8 cellular contexts compared by ENCODE assay signal in the genomic region with DNA sequence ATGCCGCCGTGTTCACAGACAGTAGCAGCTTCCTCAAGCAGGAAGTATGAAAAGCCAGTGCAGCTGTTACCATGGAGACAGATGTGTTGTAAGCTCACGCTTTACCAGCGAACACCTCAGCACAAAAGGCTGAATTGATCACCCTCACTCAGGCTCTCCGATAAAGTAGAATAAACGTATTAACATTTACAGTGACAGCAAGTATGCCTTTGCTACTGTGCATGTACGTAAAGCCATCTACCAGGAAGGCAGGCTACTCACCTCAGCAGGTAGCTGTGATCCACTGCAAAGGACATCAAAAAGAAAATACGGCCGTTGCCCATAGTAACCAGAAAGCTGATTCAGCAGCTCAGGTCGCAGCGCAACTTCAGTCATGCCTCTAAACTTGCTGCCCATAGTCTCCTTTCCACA.
DNase-seq lines count a peak whose midpoint lies in the region; ATAC-seq, FAIRE-seq and TF ChIP-seq lines count a peak whose summit lies in the region.
"Not testable (repeated sequence)": the region's sequence is repeated elsewhere in the genome, so short reads cannot be mapped to it uniquely, and the experiment has no call there.

No MANE protein-coding gene starts in this region.

- CTCF ChIA-PET in IMR-90 (lab: Yijun Ruan, JAX), result not testable (repeated sequence)

- H4K8ac ChIP-seq in IMR-90 (ENCODE audit: low read depth in 2 of 2, low read length in 2 of 2), result not testable (repeated sequence)

- TF ChIP-seq CTCF in IMR-90 (conservative IDR thresholded peaks at IDR 0.05; ENCODE audit: low read depth, low read length); endothelial cell (IDR thresholded peaks at IDR 0.05; ENCODE audit: unreplicated experiment): not testable (repeated sequence)

- not testable (repeated sequence) for H3K27me3 Mint-ChIP-seq in endothelial cell (ENCODE audit: unreplicated experiment)

- H3K9me3 ChIP-seq in BLaER1; IMR-90 (ENCODE audit: control insufficient read depth, insufficient read depth, low read length); small intestine (ENCODE audit: control insufficient read depth, low read depth): not testable (repeated sequence)

- not testable (repeated sequence) for H3K23ac ChIP-seq in IMR-90 (ENCODE audit: low read depth, low read length)

- not testable (repeated sequence) for H3K4me1 ChIP-seq in BLaER1; IMR-90 (ENCODE audit: control insufficient read depth, insufficient read depth, low read length); small intestine (ENCODE audit: control insufficient read depth in 2 of 2, insufficient read depth in 1 of 2, low read depth in 1 of 2, low read length in 1 of 2)

- H4K20me1 ChIP-seq in BLaER1; IMR-90 (ENCODE audit: insufficient read depth, low read length): not testable (repeated sequence)

- TF ChIP-seq POLR2A in IMR-90 (IDR thresholded peaks at IDR 0.05; ENCODE audit: low read depth, low read length), result not testable (repeated sequence)

- dilution Hi-C loops in IMR-90 (cut with HindIII; ENCODE audit: low sequenced_read_pairs, unreplicated experiment), result not testable (repeated sequence)

- H3K36me3 ChIP-seq in BLaER1; IMR-90 (ENCODE audit: control insufficient read depth, insufficient read depth, low read length); small intestine (ENCODE audit: control insufficient read depth in 2 of 2, insufficient read depth in 2 of 2, low read length in 2 of 2): not testable (repeated sequence)

- not testable (repeated sequence) for TF ChIP-seq RAD21 in IMR-90 (IDR thresholded peaks at IDR 0.05; ENCODE audit: low read length)

- H3K14ac ChIP-seq in IMR-90 (replicated peaks; ENCODE audit: low read depth, low read length), result not testable (repeated sequence)

- BruUV-seq in IMR-90 (replicated peaks; lab: Mats Ljungman, UMichigan), result not testable (repeated sequence)

- H3K9me3 Mint-ChIP-seq in endothelial cell (ENCODE audit: unreplicated experiment), result not testable (repeated sequence)

- no CpG with 5 or more reads among the region's 11 CpGs for WGBS in IMR-90 (ENCODE audit: extremely low coverage in 2 of 2, insufficient read length in 1 of 2), 2 experiments
- WGBS in small intestine, 3 donors, result 6 to 27% (median 22%) methylated on average over 11 of the region's 11 CpGs

- H3K18ac ChIP-seq in IMR-90 (ENCODE audit: low read depth, low read length), result not testable (repeated sequence)

- H2BK20ac ChIP-seq in IMR-90 (ENCODE audit: low read depth, low read length), result not testable (repeated sequence)

- not testable (repeated sequence) for H2BK120ac ChIP-seq in IMR-90 (ENCODE audit: low read depth, low read length)

- not testable (repeated sequence) for H3K27ac ChIP-seq in BLaER1; IMR-90 (ENCODE audit: insufficient read depth, low read length)
- H3K27ac ChIP-seq in small intestine (ENCODE audit: low read depth in 1 of 2, low read length in 1 of 2), result peak overlapping the region in 1 of 2 donors; percentile 55

- not testable (repeated sequence) for H2AFZ ChIP-seq in IMR-90 (replicated peaks; ENCODE audit: low read length, poor library complexity)

- not testable (repeated sequence) for H4K5ac ChIP-seq in IMR-90 (ENCODE audit: low read depth, low read length)

- H2AK5ac ChIP-seq in IMR-90 (ENCODE audit: low read depth, low read length), result not testable (repeated sequence)

- peaks cover 18% of the 10 kb centered on the region for H3K4me1 Mint-ChIP-seq in endothelial cell (ENCODE audit: unreplicated experiment)

- not testable (repeated sequence) for ATAC-seq in IMR-90 (ENCODE audit: low read depth)

- FAIRE-seq in small intestine (lab: Jason Lieb, UNC), result not testable (repeated sequence)

- intact Hi-C loops in IMR-90 (cut with micrococcal nuclease), result not testable (repeated sequence)

- in situ Hi-C loops in IMR-90 (cut with MboI; ENCODE audit: low sequenced_read_pairs), result not testable (repeated sequence)

- not testable (repeated sequence) for H3K4ac ChIP-seq in IMR-90 (ENCODE audit: low read depth, low read length)

- not testable (repeated sequence) for H3K9ac ChIP-seq in BLaER1; IMR-90 (ENCODE audit: low read depth, low read length)

- not testable (repeated sequence) for H4K91ac ChIP-seq in IMR-90 (ENCODE audit: insufficient read depth, low read depth, low read length)

- H3K27me3 ChIP-seq in BLaER1; IMR-90 (ENCODE audit: control insufficient read depth, insufficient read depth, low read length); small intestine (ENCODE audit: control insufficient read depth in 2 of 2, insufficient read depth in 2 of 2, low read length in 2 of 2): not testable (repeated sequence)

- DNase-seq in IMR-90, result peak; percentile 54
- peak; percentile 21 for DNase-seq in NCI-H82 (lab: John Stamatoyannopoulos, UW)
- DNase-seq in activated CD4-positive, alpha-beta T cell treated with anti-CD3 and anti-CD28 coated beads for 4 hours, result peak; percentile 8 to 29
- peak; percentile 75 for DNase-seq in amniotic epithelial cell (ENCODE audit: low read depth)
- DNase-seq in endothelial cell (ENCODE audit: low spot score), result peak; percentile 17
- DNase-seq in kidney tubule cell (ENCODE audit: low spot score), result peak; percentile 29
- DNase-seq in small intestine, result peak; percentile 58

- H3K9me1 ChIP-seq in IMR-90 (ENCODE audit: insufficient read depth, low read length), result not testable (repeated sequence)

- POLR2A ChIA-PET in IMR-90 (lab: Charles Lee; ENCODE audit: unreplicated experiment), result not testable (repeated sequence)

- not testable (repeated sequence) for H3K79me1 ChIP-seq in IMR-90 (ENCODE audit: low read depth in 1 of 2, low read length in 2 of 2)

- peak overlapping the region; percentile 22 for H3K4me2 ChIP-seq in BLaER1
- H3K4me2 ChIP-seq in IMR-90 (ENCODE audit: low read depth, low read length), result not testable (repeated sequence)

- not testable (repeated sequence) for H3K4me3 ChIP-seq in BLaER1; IMR-90 (ENCODE audit: insufficient read depth, low read depth, low read length)
- peak overlapping the region in 1 of 2 donors; percentile 0 for H3K4me3 ChIP-seq in small intestine (ENCODE audit: low read depth in 1 of 2, low read length in 2 of 2)

- H2BK5ac ChIP-seq in IMR-90 (ENCODE audit: low read depth, low read length, poor library complexity, severe bottlenecking), result not testable (repeated sequence)

- not testable (repeated sequence) for H3K56ac ChIP-seq in IMR-90 (ENCODE audit: extremely low read depth, insufficient read depth, low read length)

- H2BK15ac ChIP-seq in IMR-90 (ENCODE audit: low read depth, low read length), result not testable (repeated sequence)

- H3K27ac Mint-ChIP-seq in endothelial cell (ENCODE audit: unreplicated experiment), result peak overlapping the region; percentile 93

- not testable (repeated sequence) for H3K36me3 Mint-ChIP-seq in endothelial cell (ENCODE audit: low read depth, unreplicated experiment)

- H3K4me3 Mint-ChIP-seq in endothelial cell (ENCODE audit: unreplicated experiment), result not testable (repeated sequence)

- not testable (repeated sequence) for H2AK9ac ChIP-seq in IMR-90 (replicated peaks; ENCODE audit: low read depth, low read length, poor library complexity)

Comparison
In these comparisons a context has a peak if more than half of its experiments do, and no peak if none do; other contexts are left out.
1. DNase-seq: peak in every context shown above with its lines; median percentile 75 in amniotic epithelial cell; 58 in small intestine; 54 in IMR-90; 29 in kidney tubule cell; 21 in NCI-H82; 18 in activated CD4-positive, alpha-beta T cell treated with anti-CD3 and anti-CD28 coated beads for 4 hours; 17 in endothelial cell.